ENCODE assay signal across 2 cellular contexts in genomic region chr6:159170999-159171712, GRCh38.
TF ChIP-seq lines count a peak whose summit lies in the region.

No MANE protein-coding gene starts in this region.

TF ChIP-seq in SK-N-SH, 30 proteins besides CTCF, POLR2A, EP300 and RAD21 (continued from another document):
- peak; percentile 30; the same call in 1 of the 2 replicates for TF ChIP-seq REST (IDR thresholded peaks at IDR 0.05; ENCODE audit: low read depth, low read length)

TF ChIP-seq in SK-N-SH treated with all-trans-retinoic acid at 6 μM for 48 hours, 23 proteins besides CTCF, POLR2A, EP300 and RAD21 (continued from another document):
- TF ChIP-seq PATZ1 (CRISPR knock-in tag; IDR thresholded peaks at IDR 0.05; ENCODE audit: borderline replicate concordance), result no peak
